Comparison of ENCODE assay signal across 10 cellular contexts in genomic region chr10:86363833-86364511, GRCh38. TPM values are rescaled to one million over a fixed set of nuclear protein-coding genes. Genes with fewer than 3 reads are reported as not detected.
DNase-seq lines count a peak whose midpoint lies in the region; ATAC-seq and TF ChIP-seq lines count a peak whose summit lies in the region.
"Had no signal": no experiment of that assay in that cellular context is flagged by ENCODE, and none has a peak within 500 bp of the region (broad histone marks: within the 10 kb centered on the region; RNA-seq: fewer than 3 reads in every experiment).

No MANE protein-coding gene starts in this region.

- no peaks in the 10 kb centered on the region for H3K36me3 Mint-ChIP-seq in stimulated activated memory B cell treated with anti-CD40 and anti-IgM and Interleukin-4, amounts not matched to agents 10 μg/mL and 1 μg/mL and 100 μg/mL, for 72 hours

- TF ChIP-seq POLR2A in Peyer's patch (IDR thresholded peaks at IDR 0.05), result no peak
- no peak for TF ChIP-seq POLR2A in erythroblast (IDR thresholded peaks at IDR 0.05; ENCODE audit: low read length)

- H3K36me3 ChIP-seq in Peyer's patch, result no peaks in the 10 kb centered on the region

- no peaks in the 10 kb centered on the region for H3K9me3 ChIP-seq in Peyer's patch

- H3K27me3 ChIP-seq in Peyer's patch, result peaks cover 0 to 15% of the 10 kb centered on the region in 2 donors

- TF ChIP-seq CTCF in Peyer's patch (IDR thresholded peaks at IDR 0.05), result no peak

- no peak overlapping the region for H3K27ac Mint-ChIP-seq in stimulated activated memory B cell treated with anti-CD40 and anti-IgM and Interleukin-4, amounts not matched to agents 10 μg/mL and 1 μg/mL and 100 μg/mL, for 72 hours

- H3K4me3 ChIP-seq in Peyer's patch, result peak overlapping the region in 2 of 4 donors; percentile 19 to 33

- no peak for ATAC-seq in stimulated activated memory B cell treated with anti-CD40 and anti-IgM and Interleukin-4, amounts not matched to agents 10 μg/mL and 1 μg/mL and 100 μg/mL, for 72 hours

- H3K4me1 ChIP-seq in Peyer's patch, result peaks cover 0 to 34% (median 18%) of the 10 kb centered on the region in 4 donors

- H3K27me3 Mint-ChIP-seq in stimulated activated memory B cell treated with anti-CD40 and anti-IgM and Interleukin-4, amounts not matched to agents 10 μg/mL and 1 μg/mL and 100 μg/mL, for 72 hours, result peaks cover 58% of the 10 kb centered on the region

- no peaks in the 10 kb centered on the region for H3K9me3 Mint-ChIP-seq in stimulated activated memory B cell treated with anti-CD40 and anti-IgM and Interleukin-4, amounts not matched to agents 10 μg/mL and 1 μg/mL and 100 μg/mL, for 72 hours

- DNase-seq in activated effector memory CD4-positive, alpha-beta T cell treated with anti-CD3 and anti-CD28 coated beads, Interleukin-2, amount 50 U/mL, for 16 hours, result peak; percentile 58
- DNase-seq in activated effector memory CD4-positive, alpha-beta T cell treated with Interleukin-2 at 50 U/mL for 16 hours, result no peak
- peak in 2 of 3 donors; percentile 34 to 41 for DNase-seq in Peyer's patch
- peak; percentile 51 for DNase-seq in left kidney (ENCODE audit: low read depth, low spot score)
- no peak for DNase-seq in NCI-H1930 (lab: John Stamatoyannopoulos, UW)
- no peak for DNase-seq in NCI-H526 treated with DMSO at 0.1 percent for 48 hours (lab: John Stamatoyannopoulos, UW)
- no peak for DNase-seq in erythroblast (lab: John Stamatoyannopoulos, UW)
- DNase-seq: Kasumi-1 had no signal

- H3K4me1 Mint-ChIP-seq in stimulated activated memory B cell treated with anti-CD40 and anti-IgM and Interleukin-4, amounts not matched to agents 10 μg/mL and 1 μg/mL and 100 μg/mL, for 72 hours, result peaks cover 36% of the 10 kb centered on the region

- H3K27ac ChIP-seq in Peyer's patch, result no peak overlapping the region

- peak overlapping the region; percentile 27 for H3K4me3 Mint-ChIP-seq in stimulated activated memory B cell treated with anti-CD40 and anti-IgM and Interleukin-4, amounts not matched to agents 10 μg/mL and 1 μg/mL and 100 μg/mL, for 72 hours

RNA-seq across cellular contexts. Expression of gene GRID1, which starts 2.6 kb away (rescaled TPM):
- total RNA-seq in Peyer's patch, result 10 to 100 TPM in 1 of 4 donors, 1 to 10 TPM in 2, under 1 TPM in 1; 0.35 to 10.7 (median 1.3) TPM
- total RNA-seq: T-helper 2 cell treated with Interferon-gamma antibody and Interleukin-4, amounts not matched to agents 100 ng/mL and 5 ng/mL, for 36 hours had no signal

Comparison
In these comparisons a context has a peak if more than half of its experiments do, and no peak if none do; other contexts are left out.
1. DNase-seq: peak in activated effector memory CD4-positive, alpha-beta T cell treated with anti-CD3 and anti-CD28 coated beads, Interleukin-2, amount 50 U/mL, for 16 hours (single experiment), Peyer's patch (2 of 3) and left kidney (single experiment); none in activated effector memory CD4-positive, alpha-beta T cell treated with Interleukin-2 at 50 U/mL for 16 hours (single experiment), NCI-H1930 (0 of 2), NCI-H526 treated with DMSO at 0.1 percent for 48 hours (single experiment) and erythroblast (0 of 2).